ENCODE assay signal across 13 cellular contexts in the genomic region with DNA sequence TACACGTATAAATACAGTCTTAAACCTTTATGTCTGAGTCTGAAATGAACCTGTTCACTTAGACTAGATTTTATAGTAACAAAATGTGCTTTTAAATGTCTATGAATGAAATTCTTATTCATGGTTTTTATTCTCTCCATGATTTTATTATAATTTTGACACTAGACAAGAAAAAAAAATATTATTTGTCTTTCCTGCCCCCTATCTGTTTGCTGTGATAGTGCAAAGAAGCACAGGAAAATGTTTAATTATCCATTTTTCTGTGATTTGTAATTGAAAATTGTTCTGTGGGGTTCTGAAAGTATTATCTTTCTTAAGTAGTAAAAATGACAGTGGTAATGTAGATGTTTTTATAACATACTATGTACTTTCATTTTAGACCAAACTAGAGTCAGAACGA. TPM values are rescaled to one million over a fixed set of nuclear protein-coding genes. Genes with fewer than 3 reads are reported as not detected.
DNase-seq lines count a peak whose midpoint lies in the region; ATAC-seq, FAIRE-seq and TF ChIP-seq lines count a peak whose summit lies in the region.
"Had no signal": no experiment of that assay in that cellular context is flagged by ENCODE, and none has a peak within 500 bp of the region (broad histone marks: within the 10 kb centered on the region; RNA-seq: fewer than 3 reads in every experiment).

No MANE protein-coding gene starts in this region.

- H3K9ac ChIP-seq in kidney (ENCODE audit: low read length in 2 of 2), result no peak overlapping the region

- DNase-seq in AG08395 (ENCODE audit: low spot score) (peak; percentile 6), GM10266 (ENCODE audit: extremely low spot score) (no peak), adrenal gland (no peak), kidney (no peak), NCI-H1092 treated with DMSO at 0.1 percent for 48 hours (lab: John Stamatoyannopoulos, UW) (no peak), NCI-H146 treated with DMSO at 0.1 percent for 48 hours (lab: John Stamatoyannopoulos, UW; ENCODE audit: unreplicated experiment) (no peak)
- DNase-seq: DMS79 treated with DMSO at 0.1 percent for 48 hours, T-helper 17 cell had no signal

- intact Hi-C loops in adrenal gland (cut with DNase I), result loop anchor here (10.0 kb wide), 1 partner anchor 88 kb away; no protein-coding TSS in a partner anchor
- intact Hi-C loops in kidney (cut with DNase I), result no loop called here

- no peaks in the 10 kb centered on the region for H3K9me3 ChIP-seq in adrenal gland (replicated peaks in 1 of 3)
- H3K9me3 ChIP-seq in kidney (ENCODE audit: control insufficient read depth in 1 of 2, low read length in 2 of 2), result no peaks in the 10 kb centered on the region
- H3K9me3 ChIP-seq: thoracic aorta had no signal

- ATAC-seq in GM19324 (IDR thresholded peaks at IDR 0.05; ENCODE audit: low FRiP score, unreplicated experiment), result no peak
- ATAC-seq in GM18519 (IDR thresholded peaks at IDR 0.05; ENCODE audit: low FRiP score, unreplicated experiment), result no peak
- ATAC-seq: naive thymus-derived CD4-positive, alpha-beta T cell; T-helper 17 cell had no signal

- H3K4me3 ChIP-seq in adrenal gland (no peak overlapping the region), kidney (ENCODE audit: low read length in 2 of 2) (no peak overlapping the region)
- H3K4me3 ChIP-seq: coronary artery, thoracic aorta had no signal

- 67 to 90% (median 80%) methylated on average over 2 of the region's 2 CpGs for WGBS in adrenal gland, 4 donors

- no peak for TF ChIP-seq POLR2A in adrenal gland (IDR thresholded peaks at IDR 0.05)

- H3K36me3 ChIP-seq in adrenal gland (replicated peaks in 1 of 2) (peaks cover 0 to 5% of the 10 kb centered on the region in 2 donors), kidney (ENCODE audit: control insufficient read depth in 1 of 2, insufficient read depth in 2 of 2, low read length in 2 of 2) (peaks cover 0 to 7% of the 10 kb centered on the region in 2 donors)
- H3K36me3 ChIP-seq: thoracic aorta had no signal

- H3K27ac ChIP-seq in adrenal gland (no peak overlapping the region), kidney (ENCODE audit: low read depth in 2 of 2, low read length in 2 of 2) (no peak overlapping the region)
- H3K27ac ChIP-seq: coronary artery, thoracic aorta had no signal

- peaks cover 10% of the 10 kb centered on the region for H3K27me3 ChIP-seq in adrenal gland

- no peak for FAIRE-seq in kidney (lab: Jason Lieb, UNC)

- TF ChIP-seq CTCF in GM10266 (IDR thresholded peaks at IDR 0.05; ENCODE audit: control insufficient read depth, insufficient read depth, low read depth, missing control alignments), result peak; percentile 20
- peak; percentile 32 to 54 (median 42) for TF ChIP-seq CTCF in adrenal gland (IDR thresholded peaks at IDR 0.05)
- TF ChIP-seq CTCF in kidney (IDR thresholded peaks at IDR 0.05; ENCODE audit: borderline replicate concordance, extremely low read depth, insufficient read depth), result peak; percentile 9

- H3K4me1 ChIP-seq in adrenal gland (replicated peaks in 1 of 2) (no peaks in the 10 kb centered on the region), kidney (ENCODE audit: control insufficient read depth in 1 of 2, insufficient read depth in 1 of 2, low read depth in 1 of 2, low read length in 2 of 2) (no peaks in the 10 kb centered on the region)

RNA-seq across cellular contexts. Expression of gene INTS6L, which starts 52.0 kb away (rescaled TPM):
- total RNA-seq in adrenal gland, result 10 to 100 TPM in 7 of 8 donors, 1 to 10 TPM in 1; 7.5 to 28.9 (median 14.8) TPM
- 10 to 100 TPM; 10.5 to 85.0 (median 62.0) TPM for polyA plus RNA-seq in adrenal gland
- 7.7 TPM for total RNA-seq in kidney
- polyA plus RNA-seq in kidney (ENCODE audit: insufficient read depth, low read depth, low replicate concordance), result 4.7 TPM
